In genomic region chr3:159828542-159828943, GRCh38 we compare ENCODE assay signal across 9 cellular contexts. TPM values are rescaled to one million over a fixed set of nuclear protein-coding genes. Genes with fewer than 3 reads are reported as not detected.
DNase-seq lines count a peak whose midpoint lies in the region; ATAC-seq, FAIRE-seq and TF ChIP-seq lines count a peak whose summit lies in the region.
"Had no signal": no experiment of that assay in that cellular context is flagged by ENCODE, and none has a peak within 500 bp of the region (broad histone marks: within the 10 kb centered on the region; RNA-seq: fewer than 3 reads in every experiment).

No MANE protein-coding gene starts in this region.

- ATAC-seq in natural killer cell = peak in 1 of 3 donors; percentile 41
- ATAC-seq in natural killer cell treated with Interleukin-12 subunit alpha and Interleukin-12 subunit beta and Interleukin-15 and Interleukin-18, amount 100 ng/mL, for 72 hours = no peak

- TF ChIP-seq CTCF in natural killer cell (IDR thresholded peaks at IDR 0.05) (peak; percentile 47), OCI-LY1 (IDR thresholded peaks at IDR 0.05; ENCODE audit: low read length) (peak; percentile 64), endothelial cell of umbilical vein (IDR thresholded peaks at IDR 0.05; ENCODE audit: extremely low read depth in 1 of 2, insufficient read depth in 1 of 2, low read depth in 1 of 2, low read length in 2 of 2) (peak; percentile 28 to 42), neural crest cell (conservative IDR thresholded peaks at IDR 0.05) (peak; percentile 73)

- H3K9me3 Mint-ChIP-seq in natural killer cell (no peaks in the 10 kb centered on the region), neural crest cell (no peaks in the 10 kb centered on the region)
- H3K9me3 Mint-ChIP-seq in natural killer cell treated with Interleukin-12 subunit alpha and Interleukin-12 subunit beta and Interleukin-15 and Interleukin-18, amount 100 ng/mL, for 72 hours = no peaks in the 10 kb centered on the region
- H3K9me3 Mint-ChIP-seq: dendritic cell treated with granulocyte-macrophage colony-stimulating factor and Interleukin-4, amounts not matched to agents 40 ng/mL and 50 ng/mL, for 4 days had no signal

- H4K20me1 ChIP-seq in OCI-LY1 (ENCODE audit: insufficient read depth, low read length) (no peaks in the 10 kb centered on the region), endothelial cell of umbilical vein (replicated peaks; ENCODE audit: control insufficient read depth, extremely low read depth, insufficient read depth, low read length) (no peaks in the 10 kb centered on the region)

- in situ Hi-C loops in KBM-7 (cut with MboI; ENCODE audit: low pct_unique_long_range_greater_than_20kb, low sequenced_read_pairs) = no loop called here

- H3K9ac ChIP-seq in OCI-LY1 (ENCODE audit: low read length) (no peak overlapping the region), endothelial cell of umbilical vein (replicated peaks; ENCODE audit: extremely low read depth, insufficient read depth, low read length) (no peak overlapping the region)

- no TSS peak for BruUV-seq in endothelial cell of umbilical vein (replicated peaks; lab: Mats Ljungman, UMichigan)

- CTCF ChIA-PET in endothelial cell of umbilical vein (lab: Charles Lee) = interaction anchor here (0.6 to 10.5 kb wide), 45 partner anchors 8 to 585 kb away, joined by 3 to 201 read pairs (median 5); partner anchors contain the start of genes IL12A and SCHIP1

- H3K4me1 ChIP-seq in OCI-LY1 (ENCODE audit: insufficient read depth, low read length, severe bottlenecking) (no peaks in the 10 kb centered on the region), endothelial cell of umbilical vein (ENCODE audit: control insufficient read depth, extremely low read depth, insufficient read depth, low read length) (peaks cover 32% of the 10 kb centered on the region)
- no peaks in the 10 kb centered on the region for H3K4me1 ChIP-seq in effector memory CD4-positive, alpha-beta T cell (ENCODE audit: control insufficient read depth, insufficient read depth, low read length, poor library complexity, severe bottlenecking)

- H3K36me3 Mint-ChIP-seq in natural killer cell (no peaks in the 10 kb centered on the region), neural crest cell (ENCODE audit: low read depth) (no peaks in the 10 kb centered on the region)
- H3K36me3 Mint-ChIP-seq in natural killer cell treated with Interleukin-12 subunit alpha and Interleukin-12 subunit beta and Interleukin-15 and Interleukin-18, amount 100 ng/mL, for 72 hours = no peaks in the 10 kb centered on the region

- H3K4me2 ChIP-seq in OCI-LY1 (ENCODE audit: low read length) (no peak overlapping the region), endothelial cell of umbilical vein (ENCODE audit: insufficient read depth, low read length) (peak overlapping the region; percentile 21)

- H3K9me2 ChIP-seq in OCI-LY1 (ENCODE audit: low read depth, low read length) = no peaks in the 10 kb centered on the region

- no peaks in the 10 kb centered on the region for H3K9me1 ChIP-seq in endothelial cell of umbilical vein (replicated peaks; ENCODE audit: control insufficient read depth, extremely low read depth, insufficient read depth, low read length)

- H3F3A ChIP-seq in OCI-LY1 (ENCODE audit: insufficient read depth, low read length) = no peaks in the 10 kb centered on the region

- H3K4me1 Mint-ChIP-seq in natural killer cell (no peaks in the 10 kb centered on the region), neural crest cell (peaks cover 3% of the 10 kb centered on the region)
- peaks cover 0 to 4% of the 10 kb centered on the region in 2 donors for H3K4me1 Mint-ChIP-seq in natural killer cell treated with Interleukin-12 subunit alpha and Interleukin-12 subunit beta and Interleukin-15 and Interleukin-18, amount 100 ng/mL, for 72 hours (ENCODE audit: low read depth in 2 of 2)

- FAIRE-seq in endothelial cell of umbilical vein (lab: Jason Lieb, UNC) = peak; percentile 62

- no peaks in the 10 kb centered on the region for H3K27me3 ChIP-seq in OCI-LY1 (ENCODE audit: insufficient read depth, low read length)
- H3K27me3 ChIP-seq in endothelial cell of umbilical vein (ENCODE audit: control insufficient read depth in 2 of 2, insufficient read depth in 2 of 2, low read length in 2 of 2) = no peaks in the 10 kb centered on the region
- H3K27me3 ChIP-seq in effector memory CD4-positive, alpha-beta T cell (replicated peaks; ENCODE audit: control insufficient read depth, insufficient read depth, low read length, poor library complexity, severe bottlenecking) = no peaks in the 10 kb centered on the region

- TF ChIP-seq POLR2A in endothelial cell of umbilical vein (IDR thresholded peaks at IDR 0.05; ENCODE audit: low read depth, low read length) = no peak

- no peak overlapping the region for H3K4me3 ChIP-seq in OCI-LY1 (ENCODE audit: low read depth, low read length, poor library complexity, severe bottlenecking)
- H3K4me3 ChIP-seq in endothelial cell of umbilical vein (replicated peaks in 1 of 3; ENCODE audit: insufficient read depth in 1 of 3, low read depth in 1 of 3, low read length in 3 of 3) = no peak overlapping the region
- H3K4me3 ChIP-seq in effector memory CD4-positive, alpha-beta T cell (ENCODE audit: insufficient read depth, low read depth, low read length, poor library complexity, severe bottlenecking) = no peak overlapping the region

- intact Hi-C loops in natural killer cell (cut with micrococcal nuclease) (no loop called here), endothelial cell of umbilical vein (cut with micrococcal nuclease) (loop anchor here (1.0 to 5.0 kb wide), 4 partner anchors 55 to 566 kb away; partner anchors contain the start of gene IL12A)

- POLR2A ChIA-PET in endothelial cell of umbilical vein (lab: Charles Lee) = interaction anchor here (1.3 to 3.4 kb wide), 3 partner anchors 25 to 38 kb away, joined by 4 to 45 read pairs (median 8); no protein-coding TSS in a partner anchor

- no peaks in the 10 kb centered on the region for H3K79me2 ChIP-seq in OCI-LY1 (ENCODE audit: insufficient read depth, low read length)
- H3K79me2 ChIP-seq in endothelial cell of umbilical vein (ENCODE audit: control insufficient read depth, insufficient read depth, low read length) = peaks cover 47% of the 10 kb centered on the region

- H3K4me3 Mint-ChIP-seq in natural killer cell (no peak overlapping the region), neural crest cell (no peak overlapping the region)
- no peak overlapping the region for H3K4me3 Mint-ChIP-seq in natural killer cell treated with Interleukin-12 subunit alpha and Interleukin-12 subunit beta and Interleukin-15 and Interleukin-18, amount 100 ng/mL, for 72 hours
- H3K4me3 Mint-ChIP-seq: dendritic cell treated with granulocyte-macrophage colony-stimulating factor and Interleukin-4, amounts not matched to agents 40 ng/mL and 50 ng/mL, for 4 days had no signal

- H3K27ac Mint-ChIP-seq in natural killer cell (no peak overlapping the region), neural crest cell (ENCODE audit: unreplicated experiment) (no peak overlapping the region)
- no peak overlapping the region for H3K27ac Mint-ChIP-seq in natural killer cell treated with Interleukin-12 subunit alpha and Interleukin-12 subunit beta and Interleukin-15 and Interleukin-18, amount 100 ng/mL, for 72 hours
- H3K27ac Mint-ChIP-seq: dendritic cell treated with granulocyte-macrophage colony-stimulating factor and Interleukin-4, amounts not matched to agents 40 ng/mL and 50 ng/mL, for 4 days had no signal

- no peaks in the 10 kb centered on the region for H3K27me3 Mint-ChIP-seq in natural killer cell (ENCODE audit: low read depth in 2 of 2)
- H3K27me3 Mint-ChIP-seq in natural killer cell treated with Interleukin-12 subunit alpha and Interleukin-12 subunit beta and Interleukin-15 and Interleukin-18, amount 100 ng/mL, for 72 hours = no peaks in the 10 kb centered on the region
- no peaks in the 10 kb centered on the region for H3K27me3 Mint-ChIP-seq in neural crest cell (ENCODE audit: low read depth)
- H3K27me3 Mint-ChIP-seq: dendritic cell treated with granulocyte-macrophage colony-stimulating factor and Interleukin-4, amounts not matched to agents 40 ng/mL and 50 ng/mL, for 4 days had no signal

- no peaks in the 10 kb centered on the region for H3K9me3 ChIP-seq in OCI-LY1 (ENCODE audit: low read length)
- H3K9me3 ChIP-seq in endothelial cell of umbilical vein (replicated peaks; ENCODE audit: control insufficient read depth, insufficient read depth, low read length) = no peaks in the 10 kb centered on the region
- H3K9me3 ChIP-seq in effector memory CD4-positive, alpha-beta T cell (ENCODE audit: control insufficient read depth, low read length) = no peaks in the 10 kb centered on the region

- dilution Hi-C loops in endothelial cell of umbilical vein (cut with MboI; ENCODE audit: extremely low pct_ligation_motif_present, low sequenced_read_pairs) = no loop called here

- no peak for DNase-seq in natural killer cell
- no peak for DNase-seq in natural killer cell treated with Interleukin-12 subunit alpha and Interleukin-12 subunit beta and Interleukin-15 and Interleukin-18, amount 100 ng/mL, for 72 hours (ENCODE audit: low spot score)
- DNase-seq in KBM-7 = peak; percentile 83
- peak; percentile 80 for DNase-seq in endothelial cell of umbilical vein (ENCODE audit: low read depth, low spot score)
- no peak for DNase-seq in neural crest cell (ENCODE audit: low read depth, low spot score)
- DNase-seq in 8988T = no peak
- no peak for DNase-seq in effector memory CD4-positive, alpha-beta T cell

- H3K27ac ChIP-seq in OCI-LY1 (ENCODE audit: low read depth, low read length, poor library complexity, severe bottlenecking) (no peak overlapping the region), endothelial cell of umbilical vein (ENCODE audit: insufficient read depth, low read depth, low read length) (peak overlapping the region; percentile 32)
- H3K27ac ChIP-seq in effector memory CD4-positive, alpha-beta T cell (ENCODE audit: insufficient read depth, low read length, poor library complexity, severe bottlenecking) = no peak overlapping the region

- H2AFZ ChIP-seq in OCI-LY1 (ENCODE audit: low read length) (no peak overlapping the region), endothelial cell of umbilical vein (ENCODE audit: low read depth, low read length) (no peak overlapping the region)

- H3K36me3 ChIP-seq in OCI-LY1 (ENCODE audit: insufficient read depth, low read length) (no peaks in the 10 kb centered on the region), endothelial cell of umbilical vein (ENCODE audit: control insufficient read depth in 2 of 2, extremely low read depth in 1 of 2, insufficient read depth in 2 of 2, low read length in 2 of 2) (no peaks in the 10 kb centered on the region)
- H3K36me3 ChIP-seq in effector memory CD4-positive, alpha-beta T cell (ENCODE audit: control insufficient read depth, insufficient read depth, low read length) = no peaks in the 10 kb centered on the region

RNA-seq across cellular contexts. Expression of gene SCHIP1, which starts 11.1 kb away (rescaled TPM):
- not detected for total RNA-seq in natural killer cell
- not detected for total RNA-seq in natural killer cell treated with Interleukin-12 subunit alpha and Interleukin-12 subunit beta and Interleukin-15 and Interleukin-18, amount 100 ng/mL, for 72 hours
- 23.1 and 34.5 TPM in 2 replicates for total RNA-seq in endothelial cell of umbilical vein
- polyA plus RNA-seq in endothelial cell of umbilical vein = 9.4 and 16.9 TPM in 2 replicates
- polyA plus RNA-seq in endothelial cell of umbilical vein (2011; cell fraction: cytosol; rRNA removed) = 17.9 and 20.5 TPM in 2 replicates
- 44.2 and 53.9 TPM in 2 replicates for polyA plus RNA-seq in endothelial cell of umbilical vein (2011; cell fraction: nucleus; rRNA removed)
- 15.5 and 20.4 TPM in 2 replicates for polyA plus RNA-seq in endothelial cell of umbilical vein (2012)
- 19.9 and 28.8 TPM in 2 replicates for polyA minus RNA-seq in endothelial cell of umbilical vein
- polyA minus RNA-seq in endothelial cell of umbilical vein (2011; cell fraction: cytosol; rRNA and poly(A)+ RNA removed) = not detected
- 48.3 and 71.4 TPM in 2 replicates for polyA minus RNA-seq in endothelial cell of umbilical vein (2011; cell fraction: nucleus; rRNA and poly(A)+ RNA removed)
- total RNA-seq in neural crest cell = 30.3 and 31.6 TPM in 2 replicates

Comparison
In these comparisons a context has a peak if more than half of its experiments do, and no peak if none do; other contexts are left out.
1. DNase-seq: peak in KBM-7 (single experiment) and endothelial cell of umbilical vein (single experiment); none in natural killer cell (single experiment), natural killer cell treated with Interleukin-12 subunit alpha and Interleukin-12 subunit beta and Interleukin-15 and Interleukin-18, amount 100 ng/mL, for 72 hours (single experiment), neural crest cell (single experiment), 8988T (single experiment) and effector memory CD4-positive, alpha-beta T cell (0 of 3).
2. RNA of gene SCHIP1, which starts 11.1 kb away (total RNA-seq): 30.3 to 31.6 TPM in neural crest cell and 23.1 to 34.5 TPM in endothelial cell of umbilical vein; not detected in natural killer cell and not detected in natural killer cell treated with Interleukin-12 subunit alpha and Interleukin-12 subunit beta and Interleukin-15 and Interleukin-18, amount 100 ng/mL, for 72 hours; every median in the first group is over 10 times any median in the second.
3. Peak in every context shown above with its lines, with median percentiles within 50 percentile points of each other: CTCF ChIP-seq.